Comparison of ENCODE assay signal across 8 cellular contexts in genomic region chr2:70300771-70301343, GRCh38. TPM values are rescaled to one million over a fixed set of nuclear protein-coding genes. Genes with fewer than 3 reads are reported as not detected.
DNase-seq lines count a peak whose midpoint lies in the region; ATAC-seq and TF ChIP-seq lines count a peak whose summit lies in the region.

No MANE protein-coding gene starts in this region.

- intact Hi-C loops in Calu3 (cut with micrococcal nuclease; ENCODE audit: unreplicated experiment): loop anchor here (10.0 kb wide), 2 partner anchors 314 to 484 kb away; no protein-coding TSS in a partner anchor
- intact Hi-C loops in dendritic cell treated with granulocyte-macrophage colony-stimulating factor and Interleukin-4, amounts not matched to agents 40 ng/mL and 50 ng/mL, for 4 days (cut with micrococcal nuclease): loop anchor here (5.0 to 10.0 kb wide), 3 partner anchors 389 to 644 kb away; no protein-coding TSS in a partner anchor

- DNase-seq in Calu3 (no peak), LNCaP clone FGC (ENCODE audit: low read depth) (no peak), neural crest cell (ENCODE audit: low read depth, low spot score) (no peak), erythroblast (lab: John Stamatoyannopoulos, UW) (no peak), nucleus accumbens (lab: John Stamatoyannopoulos, UW) (no peak)

- BruUV-seq in Calu3 (replicated peaks; lab: Mats Ljungman, UMichigan): TSS peak; percentile 27

- peak overlapping the region; percentile 94 for H3K27ac Mint-ChIP-seq in Calu3 (ENCODE audit: unreplicated experiment)
- peak overlapping the region; percentile 86 for H3K27ac Mint-ChIP-seq in dendritic cell treated with granulocyte-macrophage colony-stimulating factor and Interleukin-4, amounts not matched to agents 40 ng/mL and 50 ng/mL, for 4 days
- peak overlapping the region; percentile 94 for H3K27ac Mint-ChIP-seq in neural crest cell (ENCODE audit: unreplicated experiment)

- no peak for ATAC-seq in GM21825 (IDR thresholded peaks at IDR 0.05; ENCODE audit: unreplicated experiment)
- no peak for ATAC-seq in GM18867 (IDR thresholded peaks at IDR 0.05; ENCODE audit: unreplicated experiment)

- H3K4me1 Mint-ChIP-seq in Calu3 (ENCODE audit: low read depth, unreplicated experiment): peaks cover 10% of the 10 kb centered on the region
- H3K4me1 Mint-ChIP-seq in dendritic cell treated with granulocyte-macrophage colony-stimulating factor and Interleukin-4, amounts not matched to agents 40 ng/mL and 50 ng/mL, for 4 days (ENCODE audit: low read depth): peaks cover 18% of the 10 kb centered on the region
- peaks cover 30% of the 10 kb centered on the region for H3K4me1 Mint-ChIP-seq in neural crest cell

- H3K4me3 Mint-ChIP-seq in Calu3 (ENCODE audit: low read depth, unreplicated experiment): peak overlapping the region; percentile 90
- peak overlapping the region; percentile 85 for H3K4me3 Mint-ChIP-seq in dendritic cell treated with granulocyte-macrophage colony-stimulating factor and Interleukin-4, amounts not matched to agents 40 ng/mL and 50 ng/mL, for 4 days
- H3K4me3 Mint-ChIP-seq in neural crest cell: peak overlapping the region; percentile 92

- TF ChIP-seq POLR2A in erythroblast (IDR thresholded peaks at IDR 0.05; ENCODE audit: low read length): no peak

- H3K36me3 Mint-ChIP-seq in Calu3 (ENCODE audit: insufficient read depth, unreplicated experiment) (peaks cover 34% of the 10 kb centered on the region), neural crest cell (ENCODE audit: low read depth) (peaks cover 15% of the 10 kb centered on the region)
- peaks cover 53% of the 10 kb centered on the region for H3K36me3 Mint-ChIP-seq in dendritic cell treated with granulocyte-macrophage colony-stimulating factor and Interleukin-4, amounts not matched to agents 40 ng/mL and 50 ng/mL, for 4 days (ENCODE audit: low read depth)

- H3K9me3 Mint-ChIP-seq in Calu3 (ENCODE audit: low read depth, unreplicated experiment) (no peaks in the 10 kb centered on the region), neural crest cell (peaks cover 3% of the 10 kb centered on the region)
- H3K9me3 Mint-ChIP-seq in dendritic cell treated with granulocyte-macrophage colony-stimulating factor and Interleukin-4, amounts not matched to agents 40 ng/mL and 50 ng/mL, for 4 days: no peaks in the 10 kb centered on the region

- H3K27me3 Mint-ChIP-seq in Calu3 (ENCODE audit: unreplicated experiment): no peaks in the 10 kb centered on the region
- H3K27me3 Mint-ChIP-seq in dendritic cell treated with granulocyte-macrophage colony-stimulating factor and Interleukin-4, amounts not matched to agents 40 ng/mL and 50 ng/mL, for 4 days: no peaks in the 10 kb centered on the region
- H3K27me3 Mint-ChIP-seq in neural crest cell (ENCODE audit: low read depth): no peaks in the 10 kb centered on the region

- CTCF ChIA-PET in Calu3 (lab: Charles Lee): interaction anchor here (1.4 kb wide), 1 partner anchor 346 kb away, joined by 3 read pairs; no protein-coding TSS in a partner anchor

- H3K4me3 ChIP-seq in LNCaP clone FGC (ENCODE audit: low read depth, low read length): peak overlapping the region; percentile 74

- no peak for TF ChIP-seq CTCF in Calu3 (IDR thresholded peaks at IDR 0.05; ENCODE audit: unreplicated experiment)
- TF ChIP-seq CTCF in LNCaP clone FGC (IDR thresholded peaks at IDR 0.05; ENCODE audit: control insufficient read depth, extremely low read depth, insufficient read depth): no peak; the same call in 1 of the 2 replicates
- TF ChIP-seq CTCF in neural crest cell (conservative IDR thresholded peaks at IDR 0.05): no peak

RNA-seq across cellular contexts. Expression of gene FAM136A, which starts 1.0 kb away (rescaled TPM):
- total RNA-seq in Calu3 (2022): 53.7 and 60.4 TPM in 2 replicates
- 76.9 and 79.1 TPM in 2 replicates for total RNA-seq in neural crest cell

RNA-seq across cellular contexts. Expression of gene SNRPG, which starts 7.3 kb away (rescaled TPM):
- total RNA-seq in Calu3 (2022): 259 and 278 TPM in 2 replicates
- total RNA-seq in neural crest cell: 291 and 311 TPM in 2 replicates

RNA-seq across cellular contexts. Expression of gene PCYOX1, which starts 42.9 kb away (rescaled TPM):
- 31.4 and 32.0 TPM in 2 replicates for total RNA-seq in Calu3 (2022)
- 64.6 and 70.2 TPM in 2 replicates for total RNA-seq in neural crest cell

RNA-seq across cellular contexts. Expression of gene TIA1, which starts 52.4 kb away (rescaled TPM):
- 127 and 130 TPM in 2 replicates for total RNA-seq in Calu3 (2022)
- 273 and 287 TPM in 2 replicates for total RNA-seq in neural crest cell
